Comparison of ENCODE assay signal across 29 cellular contexts in the genomic region with DNA sequence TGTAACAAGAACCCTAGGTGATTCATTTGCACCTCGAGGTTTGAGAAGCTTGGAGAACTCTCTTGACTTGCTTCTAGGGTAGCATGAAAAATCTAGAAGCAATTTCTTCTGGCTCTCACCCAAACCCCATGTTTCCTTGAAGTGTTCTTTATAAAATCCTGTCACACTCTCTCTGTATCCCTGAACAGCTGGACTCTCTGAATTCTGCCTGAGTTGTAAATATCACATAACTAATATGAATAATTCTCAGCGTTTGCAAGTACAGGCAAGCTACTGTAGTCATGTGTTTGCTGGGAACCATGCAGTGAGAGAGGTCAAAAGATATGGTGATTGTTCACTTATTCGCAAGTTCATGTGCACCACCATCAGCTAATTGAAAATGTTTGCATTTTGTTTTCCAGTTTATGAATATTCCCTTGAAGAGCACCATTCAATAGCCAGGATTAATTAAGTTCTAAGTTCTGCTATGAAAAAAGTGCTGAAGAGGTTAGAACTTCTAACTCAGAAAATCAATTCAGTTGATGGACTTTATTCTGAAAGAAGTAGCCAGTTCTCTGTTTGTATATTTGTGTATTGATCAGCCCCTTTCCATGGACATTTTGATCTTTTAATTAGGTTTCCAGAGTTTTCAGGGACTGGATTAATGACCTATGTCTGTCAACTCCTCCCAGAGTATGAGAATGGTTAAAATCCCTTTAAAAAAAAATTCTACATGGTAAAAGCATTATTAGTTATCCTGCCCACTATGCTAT.
A peak's percentile ranks its signal among the peaks of the same experiment; 100 is the strongest.
DNase-seq lines count a peak whose midpoint lies in the region; ATAC-seq, FAIRE-seq and TF ChIP-seq lines count a peak whose summit lies in the region.
"Had no signal": no experiment of that assay in that cellular context is flagged by ENCODE, and none has a peak within 500 bp of the region (broad histone marks: within the 10 kb centered on the region; RNA-seq: fewer than 3 reads in every experiment).

No MANE protein-coding gene starts in this region.

- H3K4me3 ChIP-seq in SK-N-MC (no peak overlapping the region), bronchial epithelial cell (ENCODE audit: low read depth, low read length) (no peak overlapping the region)
- H3K4me3 ChIP-seq: cardiac muscle cell, ovary, sigmoid colon, thyroid gland had no signal

- no peak for ATAC-seq in activated CD8-positive, alpha-beta T cell treated with anti-CD3 and anti-CD28 coated beads for 36 hours
- ATAC-seq: Panc1, T-cell had no signal

- H3K36me3 ChIP-seq in SK-N-MC (ENCODE audit: insufficient read depth, low read length) (no peaks in the 10 kb centered on the region; the same call in 1 of the 2 replicates), bronchial epithelial cell (ENCODE audit: control insufficient read depth, insufficient read depth, low read length) (no peaks in the 10 kb centered on the region)
- H3K36me3 ChIP-seq: cardiac muscle cell, ovary, sigmoid colon, thyroid gland had no signal

- no peaks in the 10 kb centered on the region for H3K36me3 Mint-ChIP-seq in activated CD8-positive, alpha-beta T cell treated with anti-CD3 and anti-CD28 coated beads for 36 hours (ENCODE audit: low read depth)
- H3K36me3 Mint-ChIP-seq: CD4-positive, CD25-positive, alpha-beta regulatory T cell; T-cell had no signal

- no peaks in the 10 kb centered on the region for H3K9me3 ChIP-seq in SK-N-MC (ENCODE audit: low read depth, low read length)
- H3K9me3 ChIP-seq: ovary, thyroid gland had no signal

- H3K4me1 Mint-ChIP-seq in activated CD8-positive, alpha-beta T cell treated with anti-CD3 and anti-CD28 coated beads for 36 hours (ENCODE audit: low read depth), result no peaks in the 10 kb centered on the region
- H3K4me1 Mint-ChIP-seq: CD4-positive, CD25-positive, alpha-beta regulatory T cell; nephron progenitor cell; T-cell had no signal

- intact Hi-C loops in activated CD8-positive, alpha-beta T cell treated with anti-CD3 and anti-CD28 coated beads for 36 hours (cut with micrococcal nuclease), result no loop called here

- POLR2A ChIA-PET in activated CD8-positive, alpha-beta T cell treated with anti-CD3 and anti-CD28 coated beads for 36 hours (lab: Charles Lee), result no interaction called here

- TF ChIP-seq CTCF in bronchial epithelial cell (IDR thresholded peaks at IDR 0.05; ENCODE audit: insufficient read depth, low read length, severe bottlenecking), result no peak
- TF ChIP-seq CTCF in activated CD8-positive, alpha-beta T cell treated with anti-CD3 and anti-CD28 coated beads for 36 hours (IDR thresholded peaks at IDR 0.05), result no peak

- FAIRE-seq in bronchial epithelial cell (lab: Jason Lieb, UNC), result no peak
- FAIRE-seq: endometrium, GM12892, TTC549 had no signal

- no peaks in the 10 kb centered on the region for H3K27me3 ChIP-seq in bronchial epithelial cell (ENCODE audit: control insufficient read depth, insufficient read depth, low read length)
- H3K27me3 ChIP-seq: cardiac muscle cell, ovary, sigmoid colon, thyroid gland had no signal

- CTCF ChIA-PET in activated CD8-positive, alpha-beta T cell treated with anti-CD3 and anti-CD28 coated beads for 36 hours (lab: Charles Lee), result no interaction called here

- H3K9me3 Mint-ChIP-seq in activated CD8-positive, alpha-beta T cell treated with anti-CD3 and anti-CD28 coated beads for 36 hours, result peaks cover 3% of the 10 kb centered on the region

- DNase-seq in SK-N-MC (ENCODE audit: low read depth, low spot score) (peak; percentile 6), bronchial epithelial cell (ENCODE audit: low read depth) (peak; percentile 28), kidney tubule cell (ENCODE audit: low spot score) (peak; percentile 10), renal cortical epithelial cell (ENCODE audit: low read depth) (peak; percentile 30), NCI-H526 (lab: John Stamatoyannopoulos, UW) (no peak), H4 (ENCODE audit: low spot score) (no peak)
- no peak for DNase-seq in activated CD8-positive, alpha-beta T cell treated with anti-CD3 and anti-CD28 coated beads for 36 hours
- DNase-seq: activated CD4-positive, alpha-beta T cell treated with anti-CD3 and anti-CD28 coated beads for 1 hour; activated gamma-delta T cell treated with Interleukin-2 at 50 U/mL for 16 hours; CD4-positive, CD25-positive, alpha-beta regulatory T cell; EL; HCEC 1CT; left cardiac atrium; NCI-H2107; NCI-H524 treated with DMSO at 0.1 percent for 48 hours; nephron progenitor cell; ovary; sigmoid colon; T-cell; thyroid gland had no signal

- H3K27ac Mint-ChIP-seq in activated CD8-positive, alpha-beta T cell treated with anti-CD3 and anti-CD28 coated beads for 36 hours, result no peak overlapping the region
- H3K27ac Mint-ChIP-seq: dendritic cell treated with granulocyte-macrophage colony-stimulating factor and Interleukin-4, amounts not matched to agents 40 ng/mL and 50 ng/mL, for 4 days; mesothelial cell of epicardium; nephron progenitor cell; stimulated activated naive CD8-positive, alpha-beta T cell treated with anti-CD3 and anti-CD28 coated beads, Interleukin-15, Interleukin-2, amounts not matched to agents 100 ng/mL and 50 ng/mL, for 24 hours; T-cell had no signal

- H3K9ac ChIP-seq in SK-N-MC (ENCODE audit: insufficient read length), result no peak overlapping the region

- peak overlapping the region; percentile 64; the same call in 1 of the 2 replicates for H3K27ac ChIP-seq in SK-N-MC
- H3K27ac ChIP-seq: cardiac muscle cell, HL-60, ovary, thyroid gland had no signal

- H3K27me3 Mint-ChIP-seq in activated CD8-positive, alpha-beta T cell treated with anti-CD3 and anti-CD28 coated beads for 36 hours, result no peaks in the 10 kb centered on the region
- H3K27me3 Mint-ChIP-seq: CD4-positive, CD25-positive, alpha-beta regulatory T cell; dendritic cell treated with granulocyte-macrophage colony-stimulating factor and Interleukin-4, amounts not matched to agents 40 ng/mL and 50 ng/mL, for 4 days; stimulated activated naive CD8-positive, alpha-beta T cell treated with anti-CD3 and anti-CD28 coated beads, Interleukin-15, Interleukin-2, amounts not matched to agents 100 ng/mL and 50 ng/mL, for 24 hours; T-cell had no signal

- H3K4me3 Mint-ChIP-seq in activated CD8-positive, alpha-beta T cell treated with anti-CD3 and anti-CD28 coated beads for 36 hours, result no peak overlapping the region
- H3K4me3 Mint-ChIP-seq: CD4-positive, CD25-positive, alpha-beta regulatory T cell; dendritic cell treated with granulocyte-macrophage colony-stimulating factor and Interleukin-4, amounts not matched to agents 40 ng/mL and 50 ng/mL, for 4 days; mesothelial cell of epicardium; nephron progenitor cell; stimulated activated naive CD8-positive, alpha-beta T cell treated with anti-CD3 and anti-CD28 coated beads, Interleukin-15, Interleukin-2, amounts not matched to agents 100 ng/mL and 50 ng/mL, for 24 hours; T-cell had no signal

Comparison
In these comparisons a context has a peak if more than half of its experiments do, and no peak if none do; other contexts are left out.
1. DNase-seq: peak in SK-N-MC (single experiment), bronchial epithelial cell (single experiment), kidney tubule cell (single experiment) and renal cortical epithelial cell (single experiment); none in activated CD8-positive, alpha-beta T cell treated with anti-CD3 and anti-CD28 coated beads for 36 hours (single experiment), NCI-H526 (0 of 2) and H4 (single experiment).